1 cellular context compared by ENCODE assay signal in genomic region chr17:35784895-35785294, GRCh38.
TF ChIP-seq lines count a peak whose summit lies in the region.

No MANE protein-coding gene starts in this region.

TF ChIP-seq in A549, 52 proteins besides CTCF, POLR2A, EP300 and RAD21:
- TF ChIP-seq BCL3 (IDR thresholded peaks at IDR 0.05) (no peak), RCOR1 (IDR thresholded peaks at IDR 0.05; ENCODE audit: low read depth, low read length) (no peak), CBX2 (IDR thresholded peaks at IDR 0.05; ENCODE audit: borderline replicate concordance, low read depth) (no peak), FOXS1 (CRISPR knock-in tag; IDR thresholded peaks at IDR 0.05) (no peak), ZSCAN20 (CRISPR knock-in tag; IDR thresholded peaks at IDR 0.05) (no peak), HOXB5 (CRISPR knock-in tag; IDR thresholded peaks at IDR 0.05) (no peak)
- TF ChIP-seq, protein P1, sequence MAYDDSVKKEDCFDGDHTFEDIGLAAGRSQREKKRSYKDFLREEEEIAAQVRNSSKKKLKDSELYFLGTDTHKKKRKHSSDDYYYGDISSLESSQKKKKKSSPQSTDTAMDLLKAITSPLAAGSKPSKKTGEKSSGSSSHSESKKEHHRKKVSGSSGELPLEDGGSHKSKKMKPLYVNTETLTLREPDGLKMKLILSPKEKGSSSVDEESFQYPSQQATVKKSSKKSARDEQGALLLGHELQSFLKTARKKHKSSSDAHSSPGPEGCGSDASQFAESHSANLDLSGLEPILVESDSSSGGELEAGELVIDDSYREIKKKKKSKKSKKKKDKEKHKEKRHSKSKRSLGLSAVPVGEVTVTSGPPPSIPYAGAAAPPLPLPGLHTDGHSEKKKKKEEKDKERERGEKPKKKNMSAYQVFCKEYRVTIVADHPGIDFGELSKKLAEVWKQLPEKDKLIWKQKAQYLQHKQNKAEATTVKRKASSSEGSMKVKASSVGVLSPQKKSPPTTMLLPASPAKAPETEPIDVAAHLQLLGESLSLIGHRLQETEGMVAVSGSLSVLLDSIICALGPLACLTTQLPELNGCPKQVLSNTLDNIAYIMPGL (CRISPR knock-in tag; IDR thresholded peaks at IDR 0.05; ENCODE audit: borderline replicate concordance), result no peak
TF ChIP-seq in A549: peak in this region for 0.
